ENCODE assay signal across 2 cellular contexts in the genomic region with DNA sequence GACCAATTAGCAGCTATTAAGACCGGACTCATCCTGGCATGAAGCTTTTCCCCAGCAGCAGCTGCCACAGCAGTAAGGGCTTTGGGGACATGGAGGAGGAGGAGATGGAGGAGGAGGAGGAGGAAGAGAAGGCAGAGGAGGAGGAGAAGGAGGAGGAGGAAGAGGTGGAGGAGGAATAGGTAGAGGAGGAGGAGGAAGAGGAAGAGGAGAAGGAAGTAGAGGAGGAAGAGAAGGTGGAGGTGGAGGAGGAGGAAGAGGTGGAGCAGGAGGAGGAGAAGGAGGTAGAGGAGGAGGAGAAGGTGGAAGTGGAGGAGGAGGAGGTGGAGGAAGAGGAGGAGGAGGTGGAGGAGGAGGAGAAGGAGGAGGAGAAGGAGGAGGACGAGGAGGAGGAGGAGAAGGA.
TF ChIP-seq lines count a peak whose summit lies in the region.

No MANE protein-coding gene starts in this region.

TF ChIP-seq in H1, 55 proteins besides CTCF, POLR2A, EP300 and RAD21:
- TF ChIP-seq SP2 (IDR thresholded peaks at IDR 0.05; ENCODE audit: low read length) (no peak), EGR1 (IDR thresholded peaks at IDR 0.05; ENCODE audit: borderline replicate concordance, low read depth, low read length) (no peak), SRF (IDR thresholded peaks at IDR 0.05; ENCODE audit: low read depth, low read length) (no peak), SIRT6 (IDR thresholded peaks at IDR 0.05; ENCODE audit: low read length) (no peak), CBX8 (IDR thresholded peaks at IDR 0.05; ENCODE audit: borderline replicate concordance, low read depth, low read length) (no peak), POU5F1 (IDR thresholded peaks at IDR 0.05; ENCODE audit: low read depth, low read length) (no peak), CBX5 (IDR thresholded peaks at IDR 0.05; ENCODE audit: low read depth, low read length) (no peak), TEAD4 (IDR thresholded peaks at IDR 0.05; ENCODE audit: low read depth, low read length) (no peak), KDM1A (IDR thresholded peaks at IDR 0.05; ENCODE audit: borderline replicate concordance, low read length) (no peak), POLR2AphosphoS5 (IDR thresholded peaks at IDR 0.05; ENCODE audit: low read depth, low read length) (no peak), BCL11A (IDR thresholded peaks at IDR 0.05; ENCODE audit: low read depth in 2 of 2, low read length in 2 of 2) (no peak), JUND (IDR thresholded peaks at IDR 0.05; ENCODE audit: low read length) (no peak), RFX5 (IDR thresholded peaks at IDR 0.05; ENCODE audit: borderline replicate concordance, low read depth, low read length) (no peak), PHF8 (conservative IDR thresholded peaks at IDR 0.05; ENCODE audit: low read depth, low read length) (no peak), GTF2F1 (IDR thresholded peaks at IDR 0.05; ENCODE audit: borderline replicate concordance, low read depth, low read length) (no peak)
- TF ChIP-seq, protein P1, sequence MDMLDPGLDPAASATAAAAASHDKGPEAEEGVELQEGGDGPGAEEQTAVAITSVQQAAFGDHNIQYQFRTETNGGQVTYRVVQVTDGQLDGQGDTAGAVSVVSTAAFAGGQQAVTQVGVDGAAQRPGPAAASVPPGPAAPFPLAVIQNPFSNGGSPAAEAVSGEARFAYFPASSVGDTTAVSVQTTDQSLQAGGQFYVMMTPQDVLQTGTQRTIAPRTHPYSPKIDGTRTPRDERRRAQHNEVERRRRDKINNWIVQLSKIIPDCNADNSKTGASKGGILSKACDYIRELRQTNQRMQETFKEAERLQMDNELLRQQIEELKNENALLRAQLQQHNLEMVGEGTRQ (IDR thresholded peaks at IDR 0.05; ENCODE audit: low read length) = no peak
TF ChIP-seq in H1: peak in this region for 0.

TF ChIP-seq in SK-N-SH treated with all-trans-retinoic acid at 6 μM for 48 hours, 23 proteins besides CTCF, POLR2A, EP300 and RAD21:
- no peak for TF ChIP-seq ZNF565 (CRISPR knock-in tag; conservative IDR thresholded peaks at IDR 0.05; ENCODE audit: low read depth)
- no peak for TF ChIP-seq PPARA (CRISPR knock-in tag; IDR thresholded peaks at IDR 0.05; ENCODE audit: borderline replicate concordance)
- TF ChIP-seq ISL1 (CRISPR knock-in tag; IDR thresholded peaks at IDR 0.05) = no peak
- no peak for TF ChIP-seq TOX (CRISPR knock-in tag; IDR thresholded peaks at IDR 0.05; ENCODE audit: borderline replicate concordance)
- TF ChIP-seq, protein P2, sequence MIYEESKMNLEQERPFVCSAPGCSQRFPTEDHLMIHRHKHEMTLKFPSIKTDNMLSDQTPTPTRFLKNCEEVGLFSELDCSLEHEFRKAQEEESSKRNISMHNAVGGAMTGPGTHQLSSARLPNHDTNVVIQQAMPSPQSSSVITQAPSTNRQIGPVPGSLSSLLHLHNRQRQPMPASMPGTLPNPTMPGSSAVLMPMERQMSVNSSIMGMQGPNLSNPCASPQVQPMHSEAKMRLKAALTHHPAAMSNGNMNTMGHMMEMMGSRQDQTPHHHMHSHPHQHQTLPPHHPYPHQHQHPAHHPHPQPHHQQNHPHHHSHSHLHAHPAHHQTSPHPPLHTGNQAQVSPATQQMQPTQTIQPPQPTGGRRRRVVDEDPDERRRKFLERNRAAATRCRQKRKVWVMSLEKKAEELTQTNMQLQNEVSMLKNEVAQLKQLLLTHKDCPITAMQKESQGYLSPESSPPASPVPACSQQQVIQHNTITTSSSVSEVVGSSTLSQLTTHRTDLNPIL (CRISPR knock-in tag; IDR thresholded peaks at IDR 0.05; ENCODE audit: low read depth) = no peak
- TF ChIP-seq, protein P3, sequence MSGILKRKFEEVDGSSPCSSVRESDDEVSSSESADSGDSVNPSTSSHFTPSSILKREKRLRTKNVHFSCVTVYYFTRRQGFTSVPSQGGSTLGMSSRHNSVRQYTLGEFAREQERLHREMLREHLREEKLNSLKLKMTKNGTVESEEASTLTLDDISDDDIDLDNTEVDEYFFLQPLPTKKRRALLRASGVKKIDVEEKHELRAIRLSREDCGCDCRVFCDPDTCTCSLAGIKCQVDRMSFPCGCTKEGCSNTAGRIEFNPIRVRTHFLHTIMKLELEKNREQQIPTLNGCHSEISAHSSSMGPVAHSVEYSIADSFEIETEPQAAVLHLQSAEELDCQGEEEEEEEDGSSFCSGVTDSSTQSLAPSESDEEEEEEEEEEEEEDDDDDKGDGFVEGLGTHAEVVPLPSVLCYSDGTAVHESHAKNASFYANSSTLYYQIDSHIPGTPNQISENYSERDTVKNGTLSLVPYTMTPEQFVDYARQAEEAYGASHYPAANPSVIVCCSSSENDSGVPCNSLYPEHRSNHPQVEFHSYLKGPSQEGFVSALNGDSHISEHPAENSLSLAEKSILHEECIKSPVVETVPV (CRISPR knock-in tag; IDR thresholded peaks at IDR 0.05) = no peak
- no peak for TF ChIP-seq BACH2 (CRISPR knock-in tag; IDR thresholded peaks at IDR 0.05; ENCODE audit: borderline replicate concordance)
- TF ChIP-seq ZFP30 (CRISPR knock-in tag; IDR thresholded peaks at IDR 0.05) = no peak
- no peak for TF ChIP-seq TCF4 (CRISPR knock-in tag; IDR thresholded peaks at IDR 0.05; ENCODE audit: borderline replicate concordance)
- no peak for TF ChIP-seq OSR1 (CRISPR knock-in tag; IDR thresholded peaks at IDR 0.05)
- no peak for TF ChIP-seq ARNTL (CRISPR knock-in tag; IDR thresholded peaks at IDR 0.05; ENCODE audit: borderline replicate concordance, low read depth)
- TF ChIP-seq ZNF70 (CRISPR knock-in tag; IDR thresholded peaks at IDR 0.05) = no peak
- no peak for TF ChIP-seq PATZ1 (CRISPR knock-in tag; IDR thresholded peaks at IDR 0.05; ENCODE audit: borderline replicate concordance)
